Comparison of ENCODE assay signal across 16 cellular contexts in genomic region chr7:158563911-158564647, GRCh38. TPM values are rescaled to one million over a fixed set of nuclear protein-coding genes. Genes with fewer than 3 reads are reported as not detected.
DNase-seq lines count a peak whose midpoint lies in the region; ATAC-seq and TF ChIP-seq lines count a peak whose summit lies in the region.
"Had no signal": no experiment of that assay in that cellular context is flagged by ENCODE, and none has a peak within 500 bp of the region (broad histone marks: within the 10 kb centered on the region; RNA-seq: fewer than 3 reads in every experiment).

No MANE protein-coding gene starts in this region.

- no peak overlapping the region for H3K4me2 ChIP-seq in neural progenitor cell

- H3F3A ChIP-seq in neural progenitor cell (ENCODE audit: low read depth) = no peaks in the 10 kb centered on the region

- H3K4me1 ChIP-seq in neural progenitor cell = no peaks in the 10 kb centered on the region
- H3K4me1 ChIP-seq in effector memory CD4-positive, alpha-beta T cell (ENCODE audit: control insufficient read depth, insufficient read depth, low read length, poor library complexity, severe bottlenecking) = no peaks in the 10 kb centered on the region
- H3K4me1 ChIP-seq: BLaER1 had no signal

- ATAC-seq in stimulated activated naive CD8-positive, alpha-beta T cell treated with anti-CD3 and anti-CD28 coated beads, Interleukin-15, Interleukin-2, amounts not matched to agents 100 U/mL and 50 U/mL, for 24 hours = peak; percentile 85
- ATAC-seq in stimulated activated naive CD8-positive, alpha-beta T cell treated with anti-CD3 and anti-CD28 coated beads, Interleukin-15, amount 100 ng/mL, for 72 hours = no peak

- no peaks in the 10 kb centered on the region for H3K4me1 Mint-ChIP-seq in stimulated activated naive CD8-positive, alpha-beta T cell treated with anti-CD3 and anti-CD28 coated beads, Interleukin-15, amount 100 ng/mL, for 72 hours
- H3K4me1 Mint-ChIP-seq in neural progenitor cell = peaks cover 15% of the 10 kb centered on the region
- H3K4me1 Mint-ChIP-seq: CD14-positive monocyte had no signal

- H3K27ac Mint-ChIP-seq in stimulated activated naive CD8-positive, alpha-beta T cell treated with anti-CD3 and anti-CD28 coated beads, Interleukin-15, amount 100 ng/mL, for 72 hours = no peak overlapping the region
- H3K27ac Mint-ChIP-seq in neural progenitor cell = no peak overlapping the region
- H3K27ac Mint-ChIP-seq: CD14-positive monocyte; CD4-positive, alpha-beta memory T cell had no signal

- peak; percentile 41 for DNase-seq in activated effector memory CD4-positive, alpha-beta T cell treated with anti-CD3 and anti-CD28 coated beads, Interleukin-2, amount 50 U/mL, for 16 hours
- DNase-seq in activated effector memory CD4-positive, alpha-beta T cell treated with Interleukin-2 at 50 U/mL for 16 hours = no peak
- no peak for DNase-seq in stimulated activated naive CD8-positive, alpha-beta T cell treated with anti-CD3 and anti-CD28 coated beads, Interleukin-15, Interleukin-2, amounts not matched to agents 100 U/mL and 50 U/mL, for 24 hours
- no peak for DNase-seq in stimulated activated naive CD8-positive, alpha-beta T cell treated with anti-CD3 and anti-CD28 coated beads, Interleukin-15, amount 100 ng/mL, for 72 hours
- no peak for DNase-seq in neural progenitor cell (ENCODE audit: low spot score)
- DNase-seq in RKO (ENCODE audit: low spot score) = no peak
- DNase-seq in effector memory CD4-positive, alpha-beta T cell = no peak
- DNase-seq: 8988T; CD4-positive, alpha-beta memory T cell; DMS153; DMS79; GDM1; GM23248; HCEC 1CT had no signal

- no peak overlapping the region for H3K4me3 ChIP-seq in neural progenitor cell
- H3K4me3 ChIP-seq in effector memory CD4-positive, alpha-beta T cell (ENCODE audit: insufficient read depth, low read depth, low read length, poor library complexity, severe bottlenecking) = no peak overlapping the region
- H3K4me3 ChIP-seq: BLaER1, GM23248 had no signal

- no peaks in the 10 kb centered on the region for H3K79me2 ChIP-seq in neural progenitor cell (ENCODE audit: low read depth)

- no peak overlapping the region for H2AFZ ChIP-seq in neural progenitor cell (replicated peaks)
- H2AFZ ChIP-seq: GM23248 had no signal

- H3K9me3 ChIP-seq in neural progenitor cell (ENCODE audit: low read depth) = no peaks in the 10 kb centered on the region
- H3K9me3 ChIP-seq in effector memory CD4-positive, alpha-beta T cell (ENCODE audit: control insufficient read depth, low read length) = no peaks in the 10 kb centered on the region

- peaks cover 7% of the 10 kb centered on the region for H3K27me3 ChIP-seq in neural progenitor cell
- no peaks in the 10 kb centered on the region for H3K27me3 ChIP-seq in effector memory CD4-positive, alpha-beta T cell (replicated peaks; ENCODE audit: control insufficient read depth, insufficient read depth, low read length, poor library complexity, severe bottlenecking)
- H3K27me3 ChIP-seq: BLaER1 had no signal

- no peak overlapping the region for H3K4me3 Mint-ChIP-seq in stimulated activated naive CD8-positive, alpha-beta T cell treated with anti-CD3 and anti-CD28 coated beads, Interleukin-15, amount 100 ng/mL, for 72 hours
- H3K4me3 Mint-ChIP-seq in neural progenitor cell = peak overlapping the region; percentile 39
- H3K4me3 Mint-ChIP-seq: CD4-positive, alpha-beta memory T cell had no signal

- H3K9me3 Mint-ChIP-seq in stimulated activated naive CD8-positive, alpha-beta T cell treated with anti-CD3 and anti-CD28 coated beads, Interleukin-15, amount 100 ng/mL, for 72 hours = no peaks in the 10 kb centered on the region
- H3K9me3 Mint-ChIP-seq in neural progenitor cell = no peaks in the 10 kb centered on the region
- H3K9me3 Mint-ChIP-seq: CD4-positive, alpha-beta memory T cell had no signal

- H3K9ac ChIP-seq in neural progenitor cell = no peak overlapping the region
- H3K9ac ChIP-seq: BLaER1, GM23248 had no signal

- no peaks in the 10 kb centered on the region for H3K36me3 Mint-ChIP-seq in neural progenitor cell
- H3K36me3 Mint-ChIP-seq: CD14-positive monocyte; CD4-positive, alpha-beta memory T cell had no signal

- peaks cover 45% of the 10 kb centered on the region for H3K27me3 Mint-ChIP-seq in stimulated activated naive CD8-positive, alpha-beta T cell treated with anti-CD3 and anti-CD28 coated beads, Interleukin-15, amount 100 ng/mL, for 72 hours
- no peaks in the 10 kb centered on the region for H3K27me3 Mint-ChIP-seq in neural progenitor cell (ENCODE audit: insufficient read depth, low read depth)

- no peaks in the 10 kb centered on the region for H4K20me1 ChIP-seq in neural progenitor cell (ENCODE audit: low read depth)
- H4K20me1 ChIP-seq: BLaER1 had no signal

- H3K36me3 ChIP-seq in neural progenitor cell = no peaks in the 10 kb centered on the region
- H3K36me3 ChIP-seq in effector memory CD4-positive, alpha-beta T cell (ENCODE audit: control insufficient read depth, insufficient read depth, low read length) = no peaks in the 10 kb centered on the region
- H3K36me3 ChIP-seq: BLaER1 had no signal

- no peak for TF ChIP-seq CTCF in neural progenitor cell (IDR thresholded peaks at IDR 0.05)

- no peak overlapping the region for H3K27ac ChIP-seq in neural progenitor cell
- no peak overlapping the region for H3K27ac ChIP-seq in effector memory CD4-positive, alpha-beta T cell (ENCODE audit: insufficient read depth, low read length, poor library complexity, severe bottlenecking)
- H3K27ac ChIP-seq: BLaER1, GM23248 had no signal

RNA-seq across cellular contexts. Expression of gene PTPRN2, which starts 23.5 kb away (rescaled TPM):
- 3.0 and 4.9 TPM in 2 replicates for total RNA-seq in neural progenitor cell (ENCODE audit: low replicate concordance)
- total RNA-seq: GM23248 had no signal
